Comparison of ENCODE assay signal across 9 cellular contexts in genomic region chr3:181103605-181104004, GRCh38.
A peak's percentile ranks its signal among the peaks of the same experiment; 100 is the strongest.
DNase-seq lines count a peak whose midpoint lies in the region; ATAC-seq and TF ChIP-seq lines count a peak whose summit lies in the region.
"Had no signal": no experiment of that assay in that cellular context is flagged by ENCODE, and none has a peak within 500 bp of the region (broad histone marks: within the 10 kb centered on the region; RNA-seq: fewer than 3 reads in every experiment).

No MANE protein-coding gene starts in this region.

- H3K27me3 Mint-ChIP-seq in stimulated activated memory B cell treated with anti-CD40 and anti-IgM and Interleukin-4, amounts not matched to agents 10 μg/mL and 1 μg/mL and 100 μg/mL, for 72 hours, result no peaks in the 10 kb centered on the region
- H3K27me3 Mint-ChIP-seq in T-cell, result peaks cover 0 to 4% of the 10 kb centered on the region in 2 donors

- no peaks in the 10 kb centered on the region for H3K4me1 ChIP-seq in A673 (ENCODE audit: insufficient read depth, low read length, poor library complexity, severe bottlenecking)

- DNase-seq in A673 (ENCODE audit: low spot score) (peak; percentile 44), GM13976 (ENCODE audit: low spot score) (peak; percentile 15), NCI-H2081 (lab: John Stamatoyannopoulos, UW) (peak; percentile 91 to 95), brain microvascular endothelial cell (no peak), T-cell (no peak)
- DNase-seq in stimulated activated CD4-positive, alpha-beta T cell treated with anti-CD3 and anti-CD28 coated beads, Interleukin-2, amount 100 ng/mL, for 24 hours, result no peak

- ATAC-seq in stimulated activated memory B cell treated with anti-CD40 and anti-IgM and Interleukin-4, amounts not matched to agents 10 μg/mL and 1 μg/mL and 100 μg/mL, for 72 hours, result no peak
- ATAC-seq in T-cell (replicated peaks in 1 of 4) (no peak), HG03159 (IDR thresholded peaks at IDR 0.05; ENCODE audit: unreplicated experiment) (no peak)

- H3K9me3 ChIP-seq in A673 (ENCODE audit: low read depth, low read length, poor library complexity, severe bottlenecking), result no peaks in the 10 kb centered on the region

- peak; percentile 45; the same call in 1 of the 2 replicates for TF ChIP-seq CTCF in A673 (conservative IDR thresholded peaks at IDR 0.05; ENCODE audit: low read depth, low read length)
- TF ChIP-seq CTCF in GM13976 (IDR thresholded peaks at IDR 0.05; ENCODE audit: borderline replicate concordance, control extremely low read depth, extremely low read depth, insufficient read depth, missing control alignments), result peak; percentile 20
- peak; percentile 38 for TF ChIP-seq CTCF in brain microvascular endothelial cell (IDR thresholded peaks at IDR 0.05; ENCODE audit: low read depth, low read length, missing control alignments)

- in situ Hi-C loops in GM13976 (cut with MboI; ENCODE audit: low sequenced_read_pairs, unreplicated experiment) (no loop called here), brain microvascular endothelial cell (cut with HindIII; ENCODE audit: low pct_ligation_motif_present, low sequenced_read_pairs) (no loop called here)

- no peak overlapping the region for H3K27ac ChIP-seq in A673 (ENCODE audit: low read depth, low read length, poor library complexity, severe bottlenecking)
- no peak overlapping the region for H3K27ac ChIP-seq in brain microvascular endothelial cell

- peaks cover 4% of the 10 kb centered on the region for H3K9me3 Mint-ChIP-seq in stimulated activated memory B cell treated with anti-CD40 and anti-IgM and Interleukin-4, amounts not matched to agents 10 μg/mL and 1 μg/mL and 100 μg/mL, for 72 hours
- H3K9me3 Mint-ChIP-seq in T-cell, result peaks cover 9 to 14% (median 10%) of the 10 kb centered on the region in 3 donors

- H3K36me3 ChIP-seq in A673 (ENCODE audit: insufficient read depth, low read length, poor library complexity, severe bottlenecking) (no peaks in the 10 kb centered on the region), brain microvascular endothelial cell (replicated peaks) (no peaks in the 10 kb centered on the region)

- CTCF ChIA-PET in A673 (lab: Charles Lee) (no interaction called here), T-cell (lab: Charles Lee) (no interaction called here)

- BruUV-seq in A673 (replicated peaks; lab: Mats Ljungman, UMichigan), result no TSS peak

- H3K36me3 Mint-ChIP-seq in stimulated activated memory B cell treated with anti-CD40 and anti-IgM and Interleukin-4, amounts not matched to agents 10 μg/mL and 1 μg/mL and 100 μg/mL, for 72 hours, result no peaks in the 10 kb centered on the region
- H3K36me3 Mint-ChIP-seq in T-cell, result no peaks in the 10 kb centered on the region

- no peaks in the 10 kb centered on the region for H3K4me1 Mint-ChIP-seq in stimulated activated memory B cell treated with anti-CD40 and anti-IgM and Interleukin-4, amounts not matched to agents 10 μg/mL and 1 μg/mL and 100 μg/mL, for 72 hours
- H3K4me1 Mint-ChIP-seq in T-cell, result no peaks in the 10 kb centered on the region
- H3K4me1 Mint-ChIP-seq: memory B cell had no signal

- no peak overlapping the region for H3K4me3 Mint-ChIP-seq in stimulated activated memory B cell treated with anti-CD40 and anti-IgM and Interleukin-4, amounts not matched to agents 10 μg/mL and 1 μg/mL and 100 μg/mL, for 72 hours
- H3K4me3 Mint-ChIP-seq in T-cell, result no peak overlapping the region
- H3K4me3 Mint-ChIP-seq: memory B cell had no signal

- POLR2A ChIA-PET in A673 (lab: Charles Lee; ENCODE audit: low non-redundant PET), result no interaction called here
- POLR2A ChIA-PET in T-cell (lab: Charles Lee), result interaction anchor here in 1 of 2 donors (0.6 kb wide), 1 partner anchor 1579 kb away, joined by 3 read pairs; no protein-coding TSS in a partner anchor

- H3K27ac Mint-ChIP-seq in stimulated activated memory B cell treated with anti-CD40 and anti-IgM and Interleukin-4, amounts not matched to agents 10 μg/mL and 1 μg/mL and 100 μg/mL, for 72 hours, result no peak overlapping the region
- no peak overlapping the region for H3K27ac Mint-ChIP-seq in T-cell
- H3K27ac Mint-ChIP-seq: memory B cell had no signal

- H3K4me3 ChIP-seq in A673 (ENCODE audit: low read depth, low read length, poor library complexity, severe bottlenecking), result no peak overlapping the region
- H3K4me3 ChIP-seq in brain microvascular endothelial cell (ENCODE audit: low read depth, low read length), result no peak overlapping the region

- intact Hi-C loops in A673 (cut with micrococcal nuclease; ENCODE audit: unreplicated experiment), result no loop called here

- no peaks in the 10 kb centered on the region for H3K27me3 ChIP-seq in A673 (replicated peaks; ENCODE audit: insufficient read depth, low read depth, low read length, poor library complexity)
- no peaks in the 10 kb centered on the region for H3K27me3 ChIP-seq in brain microvascular endothelial cell (replicated peaks)

Comparison
In these comparisons a context has a peak if more than half of its experiments do, and no peak if none do; other contexts are left out.
1. DNase-seq: peak in A673 (single experiment), GM13976 (single experiment) and NCI-H2081 (2 of 2); none in brain microvascular endothelial cell (single experiment), T-cell (0 of 34) and stimulated activated CD4-positive, alpha-beta T cell treated with anti-CD3 and anti-CD28 coated beads, Interleukin-2, amount 100 ng/mL, for 24 hours (0 of 2).
2. Peak in every context shown above with its lines, with median percentiles within 50 percentile points of each other: CTCF ChIP-seq.